Comparison of ENCODE assay signal across 13 cellular contexts in genomic region chr1:44733365-44733764, GRCh38. TPM values are rescaled to one million over a fixed set of nuclear protein-coding genes. Genes with fewer than 3 reads are reported as not detected.
DNase-seq lines count a peak whose midpoint lies in the region; ATAC-seq lines count a peak whose summit lies in the region.
"Had no signal": no experiment of that assay in that cellular context is flagged by ENCODE, and none has a peak within 500 bp of the region (broad histone marks: within the 10 kb centered on the region; RNA-seq: fewer than 3 reads in every experiment).

No MANE protein-coding gene starts in this region.

- intact Hi-C loops in sciatic nerve (cut with DNase I) = no loop called here

- ATAC-seq in HG03565 (IDR thresholded peaks at IDR 0.05; ENCODE audit: unreplicated experiment) (no peak), sciatic nerve (no peak)
- ATAC-seq: left lobe of liver had no signal

- DNase-seq in AG08395 (ENCODE audit: low spot score) = peak; percentile 75
- DNase-seq in HS-5 (ENCODE audit: low read depth) = peak; percentile 49
- peak; percentile 28 for DNase-seq in astrocyte of the hippocampus (ENCODE audit: low read depth, low spot score)
- DNase-seq in kidney glomerular epithelial cell (lab: John Stamatoyannopoulos, UW) = peak; percentile 20
- DNase-seq in hypothalamus (lab: John Stamatoyannopoulos, UW) = no peak
- no peak for DNase-seq in amniotic stem cell (lab: John Stamatoyannopoulos, UW)
- no peak for DNase-seq in sciatic nerve (ENCODE audit: low spot score)
- DNase-seq: NCI-H1417 treated with DMSO at 0.1 percent for 48 hours had no signal

RNA-seq across cellular contexts. Expression of gene RNU5D-1, which starts 2.4 kb away (rescaled TPM):
- total RNA-seq in sciatic nerve = not detected
- total RNA-seq: adrenal gland; left lobe of liver; subcutaneous adipose tissue; T-helper 2 cell treated with Interferon-gamma antibody and Interleukin-4, amounts not matched to agents 100 ng/mL and 5 ng/mL, for 36 hours had no signal

RNA-seq across cellular contexts. Expression of gene KIF2C, which starts 6.3 kb away (rescaled TPM):
- total RNA-seq in sciatic nerve = 1.2 TPM

RNA-seq across cellular contexts. Expression of gene RPS8, which starts 42.0 kb away (rescaled TPM):
- 1,483 TPM for total RNA-seq in sciatic nerve

RNA-seq across cellular contexts. Expression of gene BEST4, which starts 54.6 kb away (rescaled TPM):
- 0.36 TPM for total RNA-seq in sciatic nerve

RNA-seq across cellular contexts. Expression of gene ARMH1, which starts 58.9 kb away (rescaled TPM):
- 3.9 TPM for total RNA-seq in sciatic nerve

Comparison
In these comparisons a context has a peak if more than half of its experiments do, and no peak if none do; other contexts are left out.
1. DNase-seq: peak in AG08395 (single experiment), HS-5 (single experiment), astrocyte of the hippocampus (single experiment) and kidney glomerular epithelial cell (single experiment); none in hypothalamus (0 of 51), amniotic stem cell (single experiment) and sciatic nerve (single experiment).